Comparison of ENCODE assay signal across 10 cellular contexts in genomic region chr6:1832844-1833787, GRCh38.
DNase-seq lines count a peak whose midpoint lies in the region; ATAC-seq, FAIRE-seq and TF ChIP-seq lines count a peak whose summit lies in the region.
"Had no signal": no experiment of that assay in that cellular context is flagged by ENCODE, and none has a peak within 500 bp of the region (broad histone marks: within the 10 kb centered on the region; RNA-seq: fewer than 3 reads in every experiment).

No MANE protein-coding gene starts in this region.

- peak overlapping the region; percentile 6 to 49 for H3K27ac ChIP-seq in ascending aorta
- peak overlapping the region; percentile 38 to 43 for H3K27ac ChIP-seq in thoracic aorta

- H3K4me3 ChIP-seq in LNCaP clone FGC (ENCODE audit: low read depth, low read length) (no peak overlapping the region), ascending aorta (peak overlapping the region; percentile 0 to 45), thoracic aorta (peak overlapping the region; percentile 60)

- peak overlapping the region in 1 of 10 donors; percentile 36 for H3K27ac Mint-ChIP-seq in naive thymus-derived CD8-positive, alpha-beta T cell

- ATAC-seq in thoracic aorta (ENCODE audit: insufficient number of reproducible peaks, low FRiP score, low read depth) (peak; percentile 50), GM18870 (IDR thresholded peaks at IDR 0.05; ENCODE audit: unreplicated experiment) (no peak)
- no peak for ATAC-seq in naive thymus-derived CD8-positive, alpha-beta T cell

- H3K4me1 ChIP-seq in ascending aorta (peaks cover 0 to 15% of the 10 kb centered on the region in 2 donors), thoracic aorta (ENCODE audit: control insufficient read depth in 1 of 2, low read depth in 2 of 2) (peaks cover 2 to 25% of the 10 kb centered on the region in 2 donors)

- POLR2A ChIA-PET in naive thymus-derived CD8-positive, alpha-beta T cell (lab: Charles Lee), result no interaction called here

- DNase-seq in LNCaP clone FGC (ENCODE audit: low read depth) (peak; percentile 98), ascending aorta (ENCODE audit: low spot score in 2 of 2) (peak in 1 of 2 donors; percentile 75), thoracic aorta (ENCODE audit: low spot score) (no peak), RKO (ENCODE audit: low spot score) (no peak)
- no peak for DNase-seq in naive thymus-derived CD8-positive, alpha-beta T cell
- no peak for DNase-seq in activated CD8-positive, alpha-beta memory T cell treated with anti-CD3 and anti-CD28 coated beads for 24 hours
- DNase-seq: activated gamma-delta T cell, hippocampal formation had no signal

- H3K27me3 ChIP-seq in ascending aorta, result no peaks in the 10 kb centered on the region
- H3K27me3 ChIP-seq in thoracic aorta (replicated peaks; ENCODE audit: insufficient read depth), result no peaks in the 10 kb centered on the region

- H3K36me3 ChIP-seq in ascending aorta (no peaks in the 10 kb centered on the region), thoracic aorta (no peaks in the 10 kb centered on the region)

- no peak overlapping the region for H3K4me3 Mint-ChIP-seq in naive thymus-derived CD8-positive, alpha-beta T cell

- peak; percentile 92 for FAIRE-seq in islet of Langerhans (lab: Jason Lieb, UNC)

- TF ChIP-seq CTCF in LNCaP clone FGC (IDR thresholded peaks at IDR 0.05; ENCODE audit: control insufficient read depth, extremely low read depth, insufficient read depth) (no peak), ascending aorta (IDR thresholded peaks at IDR 0.05) (no peak), thoracic aorta (IDR thresholded peaks at IDR 0.05) (no peak)

- no peaks in the 10 kb centered on the region for H3K27me3 Mint-ChIP-seq in naive thymus-derived CD8-positive, alpha-beta T cell

- intact Hi-C loops in ascending aorta (cut with DNase I), result no loop called here

- H3K4me1 Mint-ChIP-seq in naive thymus-derived CD8-positive, alpha-beta T cell, result peaks cover 0 to 2% (median 0%) of the 10 kb centered on the region in 4 donors

- H3K9me3 ChIP-seq in ascending aorta, result peaks cover 7 to 8% of the 10 kb centered on the region in 2 donors
- peaks cover 8% of the 10 kb centered on the region for H3K9me3 ChIP-seq in thoracic aorta

- H3K9me3 Mint-ChIP-seq in naive thymus-derived CD8-positive, alpha-beta T cell, result peaks cover 12 to 29% (median 17%) of the 10 kb centered on the region in 9 donors

- peaks cover 18 to 40% (median 29%) of the 10 kb centered on the region in 3 donors for H3K36me3 Mint-ChIP-seq in naive thymus-derived CD8-positive, alpha-beta T cell
